Comparison of ENCODE assay signal across 21 cellular contexts in genomic region chr4:155304375-155304774, GRCh38.
DNase-seq lines count a peak whose midpoint lies in the region; ATAC-seq and TF ChIP-seq lines count a peak whose summit lies in the region.
"Had no signal": no experiment of that assay in that cellular context is flagged by ENCODE, and none has a peak within 500 bp of the region (broad histone marks: within the 10 kb centered on the region; RNA-seq: fewer than 3 reads in every experiment).

No MANE protein-coding gene starts in this region.

- H3K27ac ChIP-seq in coronary artery, result no peak overlapping the region

- DNase-seq in CD1c-positive myeloid dendritic cell (ENCODE audit: extremely low spot score), result peak; percentile 11
- peak; percentile 31 for DNase-seq in OCI-M1 (lab: John Stamatoyannopoulos, UW)
- DNase-seq in epithelial cell of esophagus (ENCODE audit: low read depth), result peak; percentile 74
- DNase-seq in renal cortical epithelial cell (ENCODE audit: low read depth), result peak; percentile 31
- no peak for DNase-seq in NCI-H2107 treated with DMSO at 0.1 percent for 48 hours (lab: John Stamatoyannopoulos, UW; ENCODE audit: unreplicated experiment)
- DNase-seq in activated CD4-positive, alpha-beta T cell treated with anti-CD3 and anti-CD28 coated beads for 4 hours, result no peak
- DNase-seq in coronary artery (ENCODE audit: low spot score), result no peak
- DNase-seq: CD4-positive, CD25-positive, alpha-beta regulatory T cell; COR-L47; GF-D8; GOT3; IMR-90; Karpas-422; MG63; NCI-H1092 treated with DMSO at 0.1 percent for 48 hours; NCI-H146; NCI-H2029 treated with DMSO at 0.1 percent for 48 hours; NCI-H748 treated with DMSO at 0.1 percent for 48 hours; PC-3; RPMI8226 had no signal

- no peak for TF ChIP-seq CTCF in epithelial cell of esophagus (IDR thresholded peaks at IDR 0.05; ENCODE audit: insufficient read depth, low read depth, low read length, missing control alignments)
- TF ChIP-seq CTCF in coronary artery (IDR thresholded peaks at IDR 0.05), result no peak

- H3K4me3 ChIP-seq in epithelial cell of esophagus (ENCODE audit: low read length) (no peak overlapping the region), coronary artery (no peak overlapping the region)
- H3K4me3 ChIP-seq: MG63 had no signal

- no peak for ATAC-seq in HG03175 (IDR thresholded peaks at IDR 0.05; ENCODE audit: unreplicated experiment)
- ATAC-seq: PC-3 had no signal

Comparison
In these comparisons a context has a peak if more than half of its experiments do, and no peak if none do; other contexts are left out.
1. DNase-seq: peak in CD1c-positive myeloid dendritic cell (single experiment), OCI-M1 (single experiment), epithelial cell of esophagus (single experiment) and renal cortical epithelial cell (single experiment); none in NCI-H2107 treated with DMSO at 0.1 percent for 48 hours (single experiment), activated CD4-positive, alpha-beta T cell treated with anti-CD3 and anti-CD28 coated beads for 4 hours (0 of 2) and coronary artery (single experiment).